ENCODE assay signal across 20 cellular contexts in the genomic region with DNA sequence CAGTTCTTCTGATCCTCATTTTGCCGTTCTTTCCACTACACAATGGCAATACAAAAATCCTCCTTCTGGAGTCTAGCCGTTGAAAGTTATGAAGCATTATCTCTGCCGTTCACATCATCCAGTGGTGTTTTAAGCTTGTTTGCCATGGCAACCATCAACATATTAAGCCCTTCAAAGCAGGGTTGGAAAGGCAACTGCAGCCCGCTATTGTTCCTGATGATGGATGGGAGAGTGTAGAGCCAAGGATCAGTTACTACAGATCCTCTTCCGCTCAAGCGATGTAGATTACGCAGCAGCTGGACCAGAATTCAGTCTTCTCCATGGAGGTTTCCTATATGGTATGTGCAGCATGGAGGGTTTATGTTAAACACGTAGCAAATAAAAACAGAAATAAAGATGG.
"Had no signal": no experiment of that assay in that cellular context is flagged by ENCODE, and none has a peak within 500 bp of the region (broad histone marks: within the 10 kb centered on the region; RNA-seq: fewer than 3 reads in every experiment).

No MANE protein-coding gene starts in this region.

- H3K27me3 Mint-ChIP-seq: activated naive CD8-positive, alpha-beta T cell; effector memory CD8-positive, alpha-beta T cell; stimulated activated naive CD8-positive, alpha-beta T cell treated with anti-CD3 and anti-CD28 coated beads, Interleukin-15, Interleukin-2, amounts not matched to agents 100 ng/mL and 50 ng/mL, for 24 hours had no signal

- DNase-seq: activated CD4-positive, alpha-beta T cell treated with anti-CD3 and anti-CD28 coated beads for 36 hours; activated CD4-positive, alpha-beta T cell treated with anti-CD3 and anti-CD28 coated beads, Interleukin-2, amount 50 U/mL, for 4 hours; activated CD4-positive, CD25-positive, alpha-beta regulatory T cell; activated CD8-positive, alpha-beta memory T cell treated with anti-CD3 and anti-CD28 coated beads for 24 hours; activated effector memory CD4-positive, alpha-beta T cell treated with Interleukin-2 at 50 U/mL for 16 hours; activated naive CD4-positive, alpha-beta T cell treated with Interleukin-2 at 50 U/mL for 16 hours; cortex of kidney; effector memory CD8-positive, alpha-beta T cell; gastrocnemius medialis; glutamatergic neuron; left ventricle myocardium inferior; nephron progenitor cell; ovary; right lobe of liver; stimulated activated CD4-positive, alpha-beta T cell treated with anti-CD3 and anti-CD28 coated beads, Interleukin-4, amount 100 ng/mL, for 1 hour; trophoblast cell had no signal

- ATAC-seq: activated CD4-positive, alpha-beta T cell treated with anti-CD3 and anti-CD28 coated beads for 36 hours; effector memory CD8-positive, alpha-beta T cell; gastrocnemius medialis; right lobe of liver had no signal

- H3K4me3 Mint-ChIP-seq: activated CD4-positive, alpha-beta T cell treated with anti-CD3 and anti-CD28 coated beads for 36 hours; activated naive CD8-positive, alpha-beta T cell; brain; effector memory CD8-positive, alpha-beta T cell; nephron progenitor cell; stimulated activated naive CD8-positive, alpha-beta T cell treated with anti-CD3 and anti-CD28 coated beads, Interleukin-15, Interleukin-2, amounts not matched to agents 100 ng/mL and 50 ng/mL, for 24 hours had no signal

- H3K9me3 Mint-ChIP-seq: brain, nephron progenitor cell had no signal

- H3K4me1 Mint-ChIP-seq: activated CD4-positive, alpha-beta T cell treated with anti-CD3 and anti-CD28 coated beads for 36 hours had no signal

- H3K27ac Mint-ChIP-seq: activated CD4-positive, alpha-beta T cell treated with anti-CD3 and anti-CD28 coated beads for 36 hours; activated naive CD8-positive, alpha-beta T cell; effector memory CD8-positive, alpha-beta T cell; nephron progenitor cell; progenitor cell of endocrine pancreas; stimulated activated naive CD8-positive, alpha-beta T cell treated with anti-CD3 and anti-CD28 coated beads, Interleukin-15, Interleukin-2, amounts not matched to agents 100 ng/mL and 50 ng/mL, for 24 hours had no signal

- H3K36me3 Mint-ChIP-seq: activated naive CD8-positive, alpha-beta T cell; brain had no signal
